12 cellular contexts compared by ENCODE assay signal in the genomic region with DNA sequence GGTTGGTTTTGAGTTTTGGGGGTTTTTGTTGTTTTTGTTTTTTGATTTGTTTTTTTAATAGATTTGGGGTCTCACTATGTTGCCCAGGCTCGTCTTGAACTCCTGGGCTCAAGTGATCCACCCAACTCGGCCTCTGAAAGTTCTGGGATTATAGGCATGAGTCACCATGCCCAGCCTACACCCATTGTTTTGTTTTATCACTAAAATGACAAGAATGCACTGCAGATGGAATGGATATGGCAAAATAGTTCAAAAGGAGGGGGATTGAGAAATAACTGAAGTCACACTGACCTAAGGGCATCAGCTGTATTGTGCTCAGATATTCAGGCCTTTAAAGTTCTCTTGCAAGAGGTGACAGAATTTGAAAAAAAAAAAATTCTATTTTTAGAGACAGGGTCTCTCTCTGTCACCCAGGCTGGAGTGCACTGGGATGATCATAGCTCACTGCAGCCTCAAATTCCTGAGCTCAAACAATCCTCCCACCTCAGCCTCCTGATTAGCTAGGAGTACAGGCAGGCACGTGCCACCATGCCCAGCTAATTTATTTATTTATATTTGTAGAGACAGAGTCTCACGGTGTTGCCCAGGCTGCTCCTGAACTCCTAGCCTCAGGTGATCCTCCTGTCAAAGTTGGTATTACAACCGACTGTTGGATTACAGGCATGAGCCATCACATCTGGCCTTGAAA. TPM values are rescaled to one million over a fixed set of nuclear protein-coding genes. Genes with fewer than 3 reads are reported as not detected.
DNase-seq lines count a peak whose midpoint lies in the region; ATAC-seq, FAIRE-seq and TF ChIP-seq lines count a peak whose summit lies in the region.
"Had no signal": no experiment of that assay in that cellular context is flagged by ENCODE, and none has a peak within 500 bp of the region (broad histone marks: within the 10 kb centered on the region; RNA-seq: fewer than 3 reads in every experiment).

No MANE protein-coding gene starts in this region.

- H3K27ac ChIP-seq in small intestine (ENCODE audit: low read depth in 1 of 2, low read length in 1 of 2): no peak overlapping the region
- H3K27ac ChIP-seq: VCaP had no signal

- peaks cover 42 to 49% of the 10 kb centered on the region in 2 donors for H3K4me1 Mint-ChIP-seq in natural killer cell treated with Interleukin-12 subunit alpha and Interleukin-12 subunit beta and Interleukin-15 and Interleukin-18, amount 100 ng/mL, for 72 hours (ENCODE audit: low read depth in 2 of 2)

- no peak overlapping the region for H3K27ac Mint-ChIP-seq in natural killer cell treated with Interleukin-12 subunit alpha and Interleukin-12 subunit beta and Interleukin-15 and Interleukin-18, amount 100 ng/mL, for 72 hours
- H3K27ac Mint-ChIP-seq: activated T-helper 2 cell treated with anti-CD3 and anti-CD28 coated beads, Interferon-gamma antibody, Interleukin-2, Interleukin-4, amounts not matched to agents 10 μg/mL and 5 μg/mL and 100 μg/mL, durations not matched to agents 14 hours and 24 hours and 36 hours had no signal

- H3K36me3 Mint-ChIP-seq in natural killer cell treated with Interleukin-12 subunit alpha and Interleukin-12 subunit beta and Interleukin-15 and Interleukin-18, amount 100 ng/mL, for 72 hours: no peaks in the 10 kb centered on the region

- H3K9me3 Mint-ChIP-seq in natural killer cell treated with Interleukin-12 subunit alpha and Interleukin-12 subunit beta and Interleukin-15 and Interleukin-18, amount 100 ng/mL, for 72 hours: peaks cover 2% of the 10 kb centered on the region
- H3K9me3 Mint-ChIP-seq: activated T-helper 2 cell treated with anti-CD3 and anti-CD28 coated beads, Interferon-gamma antibody, Interleukin-2, Interleukin-4, amounts not matched to agents 10 μg/mL and 5 μg/mL and 100 μg/mL, durations not matched to agents 14 hours and 24 hours and 36 hours had no signal

- no peaks in the 10 kb centered on the region for H3K36me3 ChIP-seq in small intestine (ENCODE audit: control insufficient read depth in 2 of 2, insufficient read depth in 2 of 2, low read length in 2 of 2)

- H3K9me3 ChIP-seq in small intestine (ENCODE audit: control insufficient read depth, low read depth): no peaks in the 10 kb centered on the region

- no peak overlapping the region for H3K4me3 ChIP-seq in AG09309 (ENCODE audit: control insufficient read depth, low read depth, low read length)
- no peak overlapping the region for H3K4me3 ChIP-seq in foreskin fibroblast (ENCODE audit: low read depth in 1 of 2, low read length in 2 of 2)
- H3K4me3 ChIP-seq in small intestine (ENCODE audit: low read depth in 1 of 2, low read length in 2 of 2): no peak overlapping the region

- H3K4me1 ChIP-seq in small intestine (ENCODE audit: control insufficient read depth in 2 of 2, insufficient read depth in 1 of 2, low read depth in 1 of 2, low read length in 1 of 2): peaks cover 3 to 4% of the 10 kb centered on the region in 2 donors

- no peak for ATAC-seq in HG02678 (IDR thresholded peaks at IDR 0.05; ENCODE audit: unreplicated experiment)
- no peak for ATAC-seq in natural killer cell treated with Interleukin-12 subunit alpha and Interleukin-12 subunit beta and Interleukin-15 and Interleukin-18, amount 100 ng/mL, for 72 hours

- no peaks in the 10 kb centered on the region for H3K27me3 Mint-ChIP-seq in natural killer cell treated with Interleukin-12 subunit alpha and Interleukin-12 subunit beta and Interleukin-15 and Interleukin-18, amount 100 ng/mL, for 72 hours
- H3K27me3 Mint-ChIP-seq: dendritic cell treated with granulocyte-macrophage colony-stimulating factor and Interleukin-4, amounts not matched to agents 40 ng/mL and 50 ng/mL, for 4 days had no signal

- DNase-seq in AG09309 (ENCODE audit: low read depth) (peak; percentile 72), HS-27A (ENCODE audit: low read depth) (peak; percentile 85), SW 1271 (lab: John Stamatoyannopoulos, UW) (peak; percentile 48 to 81), foreskin fibroblast (peak; percentile 94 to 96), NK-92 (lab: John Stamatoyannopoulos, UW; ENCODE audit: unreplicated experiment) (no peak), small intestine (no peak)
- no peak for DNase-seq in natural killer cell treated with Interleukin-12 subunit alpha and Interleukin-12 subunit beta and Interleukin-15 and Interleukin-18, amount 100 ng/mL, for 72 hours (ENCODE audit: low spot score)
- DNase-seq: NK-92 treated with Interleukin-12 subunit alpha and Interleukin-12 subunit beta, amount 100 ng/mL, for 24 hours had no signal

- no peak for FAIRE-seq in small intestine (lab: Jason Lieb, UNC)

- H3K4me3 Mint-ChIP-seq in natural killer cell treated with Interleukin-12 subunit alpha and Interleukin-12 subunit beta and Interleukin-15 and Interleukin-18, amount 100 ng/mL, for 72 hours: no peak overlapping the region

- TF ChIP-seq CTCF in AG09309 (IDR thresholded peaks at IDR 0.05; ENCODE audit: control insufficient read depth, insufficient read depth, low read depth, low read length, missing control alignments) (no peak), foreskin fibroblast (IDR thresholded peaks at IDR 0.05; ENCODE audit: low read depth, low read length) (no peak)

- WGBS in small intestine, 3 donors: 75 to 82% (median 81%) methylated on average over 5 of the region's 5 CpGs

- H3K27me3 ChIP-seq in small intestine (ENCODE audit: control insufficient read depth in 2 of 2, insufficient read depth in 2 of 2, low read length in 2 of 2): no peaks in the 10 kb centered on the region

RNA-seq across cellular contexts. Expression of gene RASA2, which starts 4.4 kb away (rescaled TPM):
- 10 to 100 TPM; 65.9 to 85.7 TPM for total RNA-seq in natural killer cell treated with Interleukin-12 subunit alpha and Interleukin-12 subunit beta and Interleukin-15 and Interleukin-18, amount 100 ng/mL, for 72 hours
- 1 to 10 TPM; 3.8 to 4.9 (median 3.9) TPM for polyA plus RNA-seq in small intestine

Comparison
In these comparisons a context has a peak if more than half of its experiments do, and no peak if none do; other contexts are left out.
1. DNase-seq: peak in AG09309 (single experiment), HS-27A (single experiment), SW 1271 (2 of 2) and foreskin fibroblast (2 of 2); none in NK-92 (single experiment), natural killer cell treated with Interleukin-12 subunit alpha and Interleukin-12 subunit beta and Interleukin-15 and Interleukin-18, amount 100 ng/mL, for 72 hours (single experiment) and small intestine (single experiment).